In the genomic region with DNA sequence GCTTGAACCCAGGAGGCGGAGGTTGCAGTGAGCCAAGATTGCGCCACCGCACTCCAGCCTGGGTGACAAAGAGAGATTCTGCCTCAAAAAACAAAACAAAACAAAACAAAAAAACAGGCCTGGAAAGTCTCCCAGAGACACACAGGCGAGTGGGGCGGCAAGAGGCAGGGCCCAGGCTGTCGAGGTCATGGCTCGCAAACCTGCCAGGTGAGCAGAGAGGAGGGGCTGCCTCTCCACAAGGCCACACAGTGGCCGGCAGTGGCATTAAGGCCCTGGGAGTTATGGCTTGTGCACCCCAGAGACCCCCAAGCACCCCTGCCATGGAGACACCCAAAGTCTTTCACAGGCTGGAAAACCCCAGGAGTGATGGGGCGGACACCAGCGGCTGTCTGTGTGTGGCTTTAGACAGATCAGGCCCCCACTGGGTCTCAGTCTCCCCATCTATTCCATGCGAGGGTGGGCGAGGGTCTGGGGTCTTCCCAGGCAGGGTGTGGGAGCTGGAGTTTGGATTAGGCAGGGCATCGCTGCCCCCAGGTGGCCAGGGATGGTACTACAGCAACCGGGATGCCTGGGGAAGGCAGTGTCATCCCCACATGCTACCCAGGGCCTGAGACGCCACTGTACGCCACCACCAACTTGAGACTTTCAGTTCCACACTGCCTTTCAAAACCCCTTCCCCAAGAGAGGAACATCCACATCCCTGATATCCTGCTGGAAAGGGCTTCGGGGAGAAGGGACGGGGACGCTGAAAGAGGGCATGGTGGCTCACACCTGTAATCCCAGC, we compare ENCODE assay signal across 8 cellular contexts. TPM values are rescaled to one million over a fixed set of nuclear protein-coding genes. Genes with fewer than 3 reads are reported as not detected.
DNase-seq lines count a peak whose midpoint lies in the region; ATAC-seq and TF ChIP-seq lines count a peak whose summit lies in the region.

No MANE protein-coding gene starts in this region.

- no peak overlapping the region for H3K4me3 ChIP-seq in endodermal cell (ENCODE audit: low read length)
- H3K4me3 ChIP-seq in mucosa of stomach (ENCODE audit: low read length) = peak overlapping the region; percentile 2

- TF ChIP-seq CTCF in endodermal cell (conservative IDR thresholded peaks at IDR 0.05) = peak; percentile 93

- no peaks in the 10 kb centered on the region for H3K9me3 Mint-ChIP-seq in activated CD8-positive, alpha-beta T cell treated with anti-CD3 and anti-CD28 coated beads, Interleukin-2, amount 10 ng/mL, durations not matched to agents 7 days and 5 days (ENCODE audit: insufficient read depth)
- H3K9me3 Mint-ChIP-seq in endodermal cell = no peaks in the 10 kb centered on the region
- H3K9me3 Mint-ChIP-seq in stimulated activated effector memory CD8-positive, alpha-beta T cell treated with anti-CD3 and anti-CD28 coated beads, Interleukin-12 subunit alpha, Interleukin-12 subunit beta, amount 100 ng/mL, for 72 hours = no peaks in the 10 kb centered on the region

- no peak overlapping the region for H3K27ac ChIP-seq in endodermal cell (ENCODE audit: low read depth, low read length)

- H3K4me1 ChIP-seq in endodermal cell (ENCODE audit: control insufficient read depth, insufficient read depth, low read length) = no peaks in the 10 kb centered on the region
- peaks cover 51% of the 10 kb centered on the region for H3K4me1 ChIP-seq in mucosa of stomach (ENCODE audit: control insufficient read depth, insufficient read depth, low read length)

- H3K4me3 Mint-ChIP-seq in activated CD8-positive, alpha-beta T cell treated with anti-CD3 and anti-CD28 coated beads, Interleukin-2, amount 10 ng/mL, durations not matched to agents 7 days and 5 days = no peak overlapping the region
- no peak overlapping the region for H3K4me3 Mint-ChIP-seq in endodermal cell
- no peak overlapping the region for H3K4me3 Mint-ChIP-seq in stimulated activated effector memory CD8-positive, alpha-beta T cell treated with anti-CD3 and anti-CD28 coated beads, Interleukin-12 subunit alpha, Interleukin-12 subunit beta, amount 100 ng/mL, for 72 hours

- H3K4me1 Mint-ChIP-seq in activated CD8-positive, alpha-beta T cell treated with anti-CD3 and anti-CD28 coated beads, Interleukin-2, amount 10 ng/mL, durations not matched to agents 7 days and 5 days (ENCODE audit: low read depth) = peaks cover 8% of the 10 kb centered on the region
- peaks cover 4% of the 10 kb centered on the region for H3K4me1 Mint-ChIP-seq in endodermal cell
- peaks cover 40% of the 10 kb centered on the region for H3K4me1 Mint-ChIP-seq in stimulated activated effector memory CD8-positive, alpha-beta T cell treated with anti-CD3 and anti-CD28 coated beads, Interleukin-12 subunit alpha, Interleukin-12 subunit beta, amount 100 ng/mL, for 72 hours

- no peaks in the 10 kb centered on the region for H3K27me3 Mint-ChIP-seq in activated CD8-positive, alpha-beta T cell treated with anti-CD3 and anti-CD28 coated beads, Interleukin-2, amount 10 ng/mL, durations not matched to agents 7 days and 5 days (ENCODE audit: low read depth)
- H3K27me3 Mint-ChIP-seq in endodermal cell (ENCODE audit: insufficient read depth) = no peaks in the 10 kb centered on the region

- peaks cover 11% of the 10 kb centered on the region for H3K36me3 Mint-ChIP-seq in activated CD8-positive, alpha-beta T cell treated with anti-CD3 and anti-CD28 coated beads, Interleukin-2, amount 10 ng/mL, durations not matched to agents 7 days and 5 days (ENCODE audit: low read depth)
- H3K36me3 Mint-ChIP-seq in endodermal cell (ENCODE audit: low read depth) = peaks cover 13% of the 10 kb centered on the region
- peaks cover 71% of the 10 kb centered on the region for H3K36me3 Mint-ChIP-seq in stimulated activated effector memory CD8-positive, alpha-beta T cell treated with anti-CD3 and anti-CD28 coated beads, Interleukin-12 subunit alpha, Interleukin-12 subunit beta, amount 100 ng/mL, for 72 hours

- ATAC-seq in activated CD8-positive, alpha-beta T cell treated with anti-CD3 and anti-CD28 coated beads, Interleukin-2, amount 10 ng/mL, durations not matched to agents 7 days and 5 days = peak; percentile 56
- ATAC-seq in stimulated activated effector memory CD8-positive, alpha-beta T cell treated with anti-CD3 and anti-CD28 coated beads, Interleukin-12 subunit alpha, Interleukin-12 subunit beta, amount 100 ng/mL, for 72 hours = peak; percentile 68

- H3K9ac ChIP-seq in endodermal cell (ENCODE audit: extremely low read depth, low read length, poor library complexity, severe bottlenecking) (no peak overlapping the region), mucosa of stomach (ENCODE audit: low read length) (peak overlapping the region; percentile 17)

- H3K27ac Mint-ChIP-seq in activated CD8-positive, alpha-beta T cell treated with anti-CD3 and anti-CD28 coated beads, Interleukin-2, amount 10 ng/mL, durations not matched to agents 7 days and 5 days = no peak overlapping the region
- H3K27ac Mint-ChIP-seq in endodermal cell = no peak overlapping the region
- H3K27ac Mint-ChIP-seq in stimulated activated effector memory CD8-positive, alpha-beta T cell treated with anti-CD3 and anti-CD28 coated beads, Interleukin-12 subunit alpha, Interleukin-12 subunit beta, amount 100 ng/mL, for 72 hours = peak overlapping the region; percentile 48

- DNase-seq in NCI-H2171 treated with DMSO at 0.1 percent for 48 hours (lab: John Stamatoyannopoulos, UW) (peak; percentile 30), NCI-H2171 (lab: John Stamatoyannopoulos, UW) (no peak), NCI-H1092 treated with DMSO at 0.1 percent for 48 hours (lab: John Stamatoyannopoulos, UW) (peak; percentile 45), endodermal cell (peak; percentile 97), NCI-H2029 treated with DMSO at 0.1 percent for 48 hours (lab: John Stamatoyannopoulos, UW) (no peak)
- peak; percentile 74 for DNase-seq in activated CD8-positive, alpha-beta T cell treated with anti-CD3 and anti-CD28 coated beads, Interleukin-2, amount 10 ng/mL, durations not matched to agents 7 days and 5 days
- peak; percentile 76 to 92 for DNase-seq in stimulated activated effector memory CD8-positive, alpha-beta T cell treated with anti-CD3 and anti-CD28 coated beads, Interleukin-12 subunit alpha, Interleukin-12 subunit beta, amount 100 ng/mL, for 72 hours (ENCODE audit: low spot score in 2 of 2)

- POLR2A ChIA-PET in activated CD8-positive, alpha-beta T cell treated with anti-CD3 and anti-CD28 coated beads, Interleukin-2, amount 10 ng/mL, durations not matched to agents 7 days and 5 days (lab: Charles Lee) = interaction anchor here (0.7 to 1.3 kb wide), 2 partner anchors 108 to 303 kb away, joined by 3 read pairs; no protein-coding TSS in a partner anchor

- H3K9me3 ChIP-seq in endodermal cell (ENCODE audit: control insufficient read depth, low read length) (no peaks in the 10 kb centered on the region), mucosa of stomach (ENCODE audit: control insufficient read depth, low read length) (no peaks in the 10 kb centered on the region)

- CTCF ChIA-PET in activated CD8-positive, alpha-beta T cell treated with anti-CD3 and anti-CD28 coated beads, Interleukin-2, amount 10 ng/mL, durations not matched to agents 7 days and 5 days (lab: Charles Lee) = interaction anchor here (0.6 to 7.5 kb wide), 16 partner anchors 8 to 302 kb away, joined by 3 to 109 read pairs (median 5); no protein-coding TSS in a partner anchor

- peaks cover 7% of the 10 kb centered on the region for H3K36me3 ChIP-seq in endodermal cell (ENCODE audit: control insufficient read depth, insufficient read depth, low read length)
- peaks cover 14% of the 10 kb centered on the region for H3K36me3 ChIP-seq in mucosa of stomach (ENCODE audit: control insufficient read depth, insufficient read depth, low read length)

- WGBS in endodermal cell (ENCODE audit: insufficient coverage in 1 of 2, insufficient read length in 1 of 2), 2 experiments = 66 to 91% methylated on average over 7 to 19 of the region's 19 CpGs

- no peaks in the 10 kb centered on the region for H3K27me3 ChIP-seq in endodermal cell (ENCODE audit: control insufficient read depth, insufficient read depth, low read length, poor library complexity, severe bottlenecking)
- H3K27me3 ChIP-seq in mucosa of stomach (ENCODE audit: control insufficient read depth, insufficient read depth, low read length) = no peaks in the 10 kb centered on the region

RNA-seq across cellular contexts. Expression of gene CTRC, which starts 7.3 kb away (rescaled TPM):
- not detected for total RNA-seq in activated CD8-positive, alpha-beta T cell treated with anti-CD3 and anti-CD28 coated beads, Interleukin-2, amount 10 ng/mL, durations not matched to agents 7 days and 5 days
- total RNA-seq in endodermal cell = not detected
- polyA plus RNA-seq in endodermal cell (2013, experiment 1 of 2) = not detected
- polyA plus RNA-seq in endodermal cell (2013, experiment 2 of 2) = not detected

RNA-seq across cellular contexts. Expression of gene EFHD2, which starts 21.3 kb away (rescaled TPM):
- 10 to 100 TPM; 71.0 to 71.8 TPM for total RNA-seq in activated CD8-positive, alpha-beta T cell treated with anti-CD3 and anti-CD28 coated beads, Interleukin-2, amount 10 ng/mL, durations not matched to agents 7 days and 5 days
- 10 to 100 TPM; 36.7 to 47.6 TPM for total RNA-seq in endodermal cell
- 20.3 TPM for polyA plus RNA-seq in endodermal cell (2013, experiment 1 of 2)
- 20.0 TPM for polyA plus RNA-seq in endodermal cell (2013, experiment 2 of 2)

RNA-seq across cellular contexts. Expression of gene CELA2A, which starts 25.6 kb away (rescaled TPM):
- total RNA-seq in activated CD8-positive, alpha-beta T cell treated with anti-CD3 and anti-CD28 coated beads, Interleukin-2, amount 10 ng/mL, durations not matched to agents 7 days and 5 days = not detected
- total RNA-seq in endodermal cell = not detected
- not detected for polyA plus RNA-seq in endodermal cell (2013, experiment 1 of 2)
- polyA plus RNA-seq in endodermal cell (2013, experiment 2 of 2) = not detected

RNA-seq across cellular contexts. Expression of gene CELA2B, which starts 44.9 kb away (rescaled TPM):
- total RNA-seq in activated CD8-positive, alpha-beta T cell treated with anti-CD3 and anti-CD28 coated beads, Interleukin-2, amount 10 ng/mL, durations not matched to agents 7 days and 5 days = not detected
- not detected for total RNA-seq in endodermal cell
- not detected for polyA plus RNA-seq in endodermal cell (2013, experiment 1 of 2)
- polyA plus RNA-seq in endodermal cell (2013, experiment 2 of 2) = not detected

Comparison
In these comparisons a context has a peak if more than half of its experiments do, and no peak if none do; other contexts are left out.
1. DNase-seq: peak in NCI-H2171 treated with DMSO at 0.1 percent for 48 hours (single experiment), NCI-H1092 treated with DMSO at 0.1 percent for 48 hours (single experiment), activated CD8-positive, alpha-beta T cell treated with anti-CD3 and anti-CD28 coated beads, Interleukin-2, amount 10 ng/mL, durations not matched to agents 7 days and 5 days (single experiment), endodermal cell (single experiment) and stimulated activated effector memory CD8-positive, alpha-beta T cell treated with anti-CD3 and anti-CD28 coated beads, Interleukin-12 subunit alpha, Interleukin-12 subunit beta, amount 100 ng/mL, for 72 hours (2 of 2); none in NCI-H2171 (single experiment) and NCI-H2029 treated with DMSO at 0.1 percent for 48 hours (single experiment).